12 cellular contexts compared by ENCODE assay signal in the genomic region with DNA sequence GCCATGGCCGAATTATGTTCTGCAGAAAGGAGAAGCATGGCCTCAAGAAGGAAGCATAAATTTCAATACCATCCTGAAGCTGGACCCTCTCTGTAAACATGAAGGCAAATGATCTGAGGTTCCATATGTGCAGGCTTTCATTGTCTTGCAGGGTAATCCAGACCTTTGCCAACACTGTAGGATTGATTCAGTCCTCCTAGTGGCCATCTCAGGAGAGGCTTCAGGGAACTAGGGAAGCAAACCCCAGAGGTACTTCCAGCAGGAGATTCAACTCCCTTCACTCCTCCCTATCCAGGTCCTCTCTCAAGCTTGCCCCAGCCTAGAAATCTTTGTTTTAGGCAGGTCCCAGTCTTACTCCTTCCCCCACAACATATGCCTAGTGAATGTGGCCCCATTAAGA.
"Had no signal": no experiment of that assay in that cellular context is flagged by ENCODE, and none has a peak within 500 bp of the region (broad histone marks: within the 10 kb centered on the region; RNA-seq: fewer than 3 reads in every experiment).

No MANE protein-coding gene starts in this region.

- DNase-seq: activated CD4-positive, alpha-beta memory T cell treated with anti-CD3 and anti-CD28 coated beads for 36 hours; activated CD4-positive, alpha-beta T cell treated with anti-CD3 and anti-CD28 coated beads for 4 hours; effector CD8-positive, alpha-beta T cell; glutamatergic neuron; hippocampal formation; kidney; left lung; midbrain; sigmoid colon; stimulated activated CD4-positive, alpha-beta T cell treated with anti-CD3 and anti-CD28 coated beads, Interleukin-4, amount 100 ng/mL, for 4 hours; upper lobe of right lung had no signal

- ATAC-seq: left lung; stimulated activated memory B cell treated with anti-CD40 and anti-IgM and Interleukin-4, amounts not matched to agents 10 μg/mL and 1 μg/mL and 100 μg/mL, for 72 hours; upper lobe of right lung had no signal

- H3K36me3 ChIP-seq: left lung, sigmoid colon, upper lobe of right lung had no signal

- H3K4me3 ChIP-seq: left lung, sigmoid colon, upper lobe of right lung had no signal

- FAIRE-seq: kidney had no signal

- H3K4me1 ChIP-seq: left lung, sigmoid colon, upper lobe of right lung had no signal

- H3K27ac ChIP-seq: left lung, sigmoid colon, upper lobe of right lung had no signal

- H3K27me3 ChIP-seq: left lung, sigmoid colon, upper lobe of right lung had no signal
